ENCODE assay signal across 7 cellular contexts in the genomic region with DNA sequence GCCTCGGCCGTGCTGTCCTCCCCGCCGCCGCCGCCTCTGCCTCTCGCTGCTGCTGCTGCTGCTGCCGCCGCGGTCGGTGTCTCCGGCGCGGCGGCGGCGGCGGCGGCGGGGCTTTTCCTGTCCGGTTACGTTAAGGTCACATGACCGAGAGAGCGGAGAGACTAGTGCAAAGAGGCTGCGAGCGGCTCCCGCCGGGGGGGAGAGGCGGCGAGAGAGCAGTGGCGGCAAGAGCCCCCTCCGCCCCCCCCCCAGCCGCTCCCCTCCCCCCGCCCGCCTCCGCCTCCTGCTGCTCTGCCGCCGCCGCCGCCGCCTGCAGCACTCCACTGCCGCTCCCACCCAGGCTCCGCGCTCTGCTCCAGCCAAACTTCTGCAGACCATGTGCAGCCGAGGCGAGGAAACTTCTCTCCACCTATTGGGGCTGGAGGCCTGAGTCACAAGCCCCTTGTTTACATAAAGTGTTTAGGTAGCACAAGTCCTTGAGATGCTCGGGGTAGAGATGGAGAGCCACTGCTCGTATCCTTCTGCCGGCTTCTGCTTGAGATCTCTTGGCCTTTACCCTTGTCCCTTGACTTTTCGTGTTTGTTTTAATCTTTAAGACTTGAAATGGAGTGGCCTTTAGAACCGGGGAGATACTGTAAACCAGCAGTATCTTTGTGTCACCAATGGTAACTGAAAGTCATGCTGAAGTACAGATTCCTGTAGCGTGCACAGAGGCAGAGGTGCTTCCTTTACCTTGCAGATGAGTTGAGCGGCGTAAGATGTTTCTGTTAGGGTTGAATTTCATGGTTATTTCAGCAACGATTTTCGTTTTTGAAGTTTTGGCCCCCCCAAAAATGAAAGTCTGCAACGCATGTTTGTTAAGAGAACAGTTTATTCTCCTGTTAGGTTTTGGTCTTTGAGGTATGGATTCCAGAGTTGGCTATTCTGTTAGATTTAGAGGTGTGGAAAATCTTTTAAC. TPM values are rescaled to one million over a fixed set of nuclear protein-coding genes. Genes with fewer than 3 reads are reported as not detected.
A peak's percentile ranks its signal among the peaks of the same experiment; 100 is the strongest.
DNase-seq lines count a peak whose midpoint lies in the region; ATAC-seq, FAIRE-seq and TF ChIP-seq lines count a peak whose summit lies in the region.

A gene with protein sequence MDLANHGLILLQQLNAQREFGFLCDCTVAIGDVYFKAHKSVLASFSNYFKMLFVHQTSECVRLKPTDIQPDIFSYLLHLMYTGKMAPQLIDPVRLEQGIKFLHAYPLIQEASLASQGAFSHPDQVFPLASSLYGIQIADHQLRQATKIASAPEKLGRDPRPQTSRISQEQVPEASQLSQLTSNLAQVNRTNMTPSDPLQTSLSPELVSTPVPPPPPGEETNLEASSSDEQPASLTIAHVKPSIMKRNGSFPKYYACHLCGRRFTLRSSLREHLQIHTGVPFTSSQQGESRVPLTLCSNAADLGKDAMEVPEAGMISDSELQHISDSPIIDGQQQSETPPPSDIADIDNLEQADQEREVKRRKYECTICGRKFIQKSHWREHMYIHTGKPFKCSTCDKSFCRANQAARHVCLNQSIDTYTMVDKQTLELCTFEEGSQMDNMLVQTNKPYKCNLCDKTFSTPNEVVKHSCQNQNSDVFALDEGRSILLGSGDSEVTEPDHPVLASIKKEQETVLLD (minus strand): TSS at position 89 of the 958 bp plus-strand sequence. CDS start 17,922 bp downstream, outside the sequence.

- DNase-seq in NCI-H524 (lab: John Stamatoyannopoulos, UW) (peak; percentile 74 to 82), HepG2 (ENCODE audit: low spot score) (peak; percentile 83)
- peak; percentile 65 for DNase-seq in activated CD4-positive, alpha-beta T cell treated with anti-CD3 and anti-CD28 coated beads, Interleukin-2, amount 50 U/mL, for 1 hour
- peak; percentile 42 for DNase-seq in stimulated activated CD4-positive, alpha-beta T cell treated with anti-CD3 and anti-CD28 coated beads, Interleukin-2, amount 100 ng/mL, for 4 hours (ENCODE audit: low read depth)

- H3K4me1 ChIP-seq in HepG2 (ENCODE audit: insufficient read depth, low read length), result peaks cover 59% of the 10 kb centered on the region

- peak; percentile 48 to 52; a peak in 3 of 4 replicates for TF ChIP-seq POLR2A in HepG2 (IDR thresholded peaks at IDR 0.05; ENCODE audit: insufficient read depth in 1 of 2, low read depth in 2 of 2, low read length in 2 of 2)

- TF ChIP-seq EP300 in HepG2 (IDR thresholded peaks at IDR 0.05; ENCODE audit: low read depth in 2 of 2, low read length in 2 of 2) (no peak), HepG2 (CRISPR knock-in tag; IDR thresholded peaks at IDR 0.05; ENCODE audit: borderline replicate concordance) (no peak)

- H3K4me3 ChIP-seq in HepG2 (replicated peaks in 1 of 3; ENCODE audit: insufficient read depth in 1 of 3, low read depth in 2 of 3, low read length in 3 of 3), result peak within 1 kb of the TSS; percentile 91 to 98 (median 94)

- in situ Hi-C loops in HepG2 (cut with HindIII; ENCODE audit: extremely low pct_ligation_motif_present, low pct_unique_long_range_greater_than_20kb), result no loop called here

- no peaks in the 10 kb centered on the region for H3K27me3 Mint-ChIP-seq in dendritic cell treated with granulocyte-macrophage colony-stimulating factor and Interleukin-4, amounts not matched to agents 40 ng/mL and 50 ng/mL, for 4 days

- POLR2A ChIA-PET in HepG2 (lab: Yijun Ruan, JAX), result interaction anchor here (1.6 to 2.5 kb wide), 2 partner anchors 60 to 101 kb away, joined by 3 to 22 read pairs; a partner anchor contains a TSS

- peak within 1 kb of the TSS; percentile 78 for H3K4me2 ChIP-seq in HepG2 (ENCODE audit: low read depth, low read length)

- intact Hi-C loops in dendritic cell treated with granulocyte-macrophage colony-stimulating factor and Interleukin-4, amounts not matched to agents 40 ng/mL and 50 ng/mL, for 4 days (cut with micrococcal nuclease), result loop anchor here (5.0 kb wide), 1 partner anchor 1644 kb away; a partner anchor contains a TSS
- intact Hi-C loops in HepG2 (cut with micrococcal nuclease; ENCODE audit: unreplicated experiment), result loop anchor here (2.0 to 10.0 kb wide), 3 partner anchors 15 to 1593 kb away; a partner anchor contains a TSS

- H3K4me1 Mint-ChIP-seq in dendritic cell treated with granulocyte-macrophage colony-stimulating factor and Interleukin-4, amounts not matched to agents 40 ng/mL and 50 ng/mL, for 4 days (ENCODE audit: low read depth), result peaks cover 43% of the 10 kb centered on the region

- peak within 1 kb of the TSS; percentile 97 for H3K27ac Mint-ChIP-seq in dendritic cell treated with granulocyte-macrophage colony-stimulating factor and Interleukin-4, amounts not matched to agents 40 ng/mL and 50 ng/mL, for 4 days

- no peak within 1 kb of the TSS for H2AFZ ChIP-seq in HepG2 (ENCODE audit: low read length)

- WGBS in HepG2 (ENCODE audit: low lambda C conversion rate), result under 1% methylated on average over 20 of the region's 57 CpGs

- peak; percentile 14 for ATAC-seq in GM18502 (IDR thresholded peaks at IDR 0.05; ENCODE audit: poor library complexity, unreplicated experiment)
- peak; percentile 6 for ATAC-seq in HG02970 (IDR thresholded peaks at IDR 0.05; ENCODE audit: low FRiP score, unreplicated experiment)
- ATAC-seq in HepG2, result peak; percentile 55

- no peak for TF ChIP-seq RAD21 in HepG2 (CRISPR knock-in tag; IDR thresholded peaks at IDR 0.05)

- TF ChIP-seq CTCF in HepG2 (CRISPR knock-in tag; IDR thresholded peaks at IDR 0.05), result no peak

- H3K36me3 Mint-ChIP-seq in dendritic cell treated with granulocyte-macrophage colony-stimulating factor and Interleukin-4, amounts not matched to agents 40 ng/mL and 50 ng/mL, for 4 days (ENCODE audit: low read depth), result peaks cover 55% of the 10 kb centered on the region

- CTCF ChIA-PET in HepG2 (lab: Yijun Ruan, JAX; ENCODE audit: low intra/inter-chr PET ratio, low total read pairs), result no interaction called here

- H3K79me2 ChIP-seq in HepG2 (ENCODE audit: insufficient read depth, low read length), result peaks cover 76% of the 10 kb centered on the region

- H3K36me3 ChIP-seq in HepG2 (replicated peaks in 1 of 2; ENCODE audit: control insufficient read depth in 1 of 2, insufficient read depth in 2 of 2, low read length in 2 of 2), result no peaks in the 10 kb centered on the region; a peak in 1 of 5 replicates

- BruUV-seq in HepG2 (replicated peaks; lab: Mats Ljungman, UMichigan), result no TSS peak

- H3K27ac ChIP-seq in HepG2 (ENCODE audit: extremely low read length, insufficient read depth, low read length), result peak within 1 kb of the TSS; percentile 99

- no peaks in the 10 kb centered on the region for H3K9me3 ChIP-seq in HepG2 (ENCODE audit: low read length)

- H3K9me3 Mint-ChIP-seq in dendritic cell treated with granulocyte-macrophage colony-stimulating factor and Interleukin-4, amounts not matched to agents 40 ng/mL and 50 ng/mL, for 4 days, result no peaks in the 10 kb centered on the region

- peaks cover 28% of the 10 kb centered on the region for H4K20me1 ChIP-seq in HepG2 (ENCODE audit: insufficient read depth, low read length)

- H3K9ac ChIP-seq in HepG2 (ENCODE audit: insufficient read depth, low read depth, low read length), result peak within 1 kb of the TSS; percentile 98

- H3K27me3 ChIP-seq in HepG2 (ENCODE audit: control insufficient read depth in 1 of 2, insufficient read depth in 2 of 2, low read length in 2 of 2), result no peaks in the 10 kb centered on the region; a peak in 1 of 5 replicates

- no peak for FAIRE-seq in HepG2 (lab: Jason Lieb, UNC)

- H3K4me3 Mint-ChIP-seq in dendritic cell treated with granulocyte-macrophage colony-stimulating factor and Interleukin-4, amounts not matched to agents 40 ng/mL and 50 ng/mL, for 4 days, result peak within 1 kb of the TSS; percentile 90

TF ChIP-seq in HepG2, 621 proteins besides CTCF, POLR2A, EP300 and RAD21 (continues in another document):
- TF ChIP-seq, protein P1, sequence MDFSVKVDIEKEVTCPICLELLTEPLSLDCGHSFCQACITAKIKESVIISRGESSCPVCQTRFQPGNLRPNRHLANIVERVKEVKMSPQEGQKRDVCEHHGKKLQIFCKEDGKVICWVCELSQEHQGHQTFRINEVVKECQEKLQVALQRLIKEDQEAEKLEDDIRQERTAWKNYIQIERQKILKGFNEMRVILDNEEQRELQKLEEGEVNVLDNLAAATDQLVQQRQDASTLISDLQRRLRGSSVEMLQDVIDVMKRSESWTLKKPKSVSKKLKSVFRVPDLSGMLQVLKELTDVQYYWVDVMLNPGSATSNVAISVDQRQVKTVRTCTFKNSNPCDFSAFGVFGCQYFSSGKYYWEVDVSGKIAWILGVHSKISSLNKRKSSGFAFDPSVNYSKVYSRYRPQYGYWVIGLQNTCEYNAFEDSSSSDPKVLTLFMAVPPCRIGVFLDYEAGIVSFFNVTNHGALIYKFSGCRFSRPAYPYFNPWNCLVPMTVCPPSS (IDR thresholded peaks at IDR 0.05), result no peak
- TF ChIP-seq MYNN (CRISPR knock-in tag; IDR thresholded peaks at IDR 0.05; ENCODE audit: low read depth), result no peak
- no peak for TF ChIP-seq JUND (CRISPR knock-in tag; IDR thresholded peaks at IDR 0.05)

RNA-seq across cellular contexts. Expression of the gene that starts here (rescaled TPM):
- total RNA-seq in HepG2 (2016; rRNA removed; fragmentation: Illumina TruSeq; extraction: Trizol), result 22.8 and 31.7 TPM in 2 replicates
- total RNA-seq in HepG2 (2016; cell fraction: cytosol; rRNA removed; fragmentation: Illumina TruSeq; extraction: Trizol; ENCODE audit: low read depth), result 5.4 and 6.1 TPM in 2 replicates
- 21.6 and 29.6 TPM in 2 replicates for total RNA-seq in HepG2 (2016; cell fraction: insoluble cytoplasmic fraction; rRNA removed; fragmentation: Illumina TruSeq; extraction: Trizol)
- total RNA-seq in HepG2 (2016; cell fraction: membrane; rRNA removed; fragmentation: Illumina TruSeq; extraction: Trizol), result 27.6 and 30.8 TPM in 2 replicates
- 14.1 and 16.0 TPM in 2 replicates for total RNA-seq in HepG2 (2016; cell fraction: nucleus; rRNA removed; fragmentation: Illumina TruSeq; extraction: Trizol)
- 14.6 and 15.4 TPM in 2 replicates for polyA plus RNA-seq in HepG2 (2011; rRNA removed)
- polyA plus RNA-seq in HepG2 (2011; cell fraction: cytosol; rRNA removed), result 11.6 and 14.4 TPM in 2 replicates
- polyA plus RNA-seq in HepG2 (2011; cell fraction: nucleus; rRNA removed), result 6.0 TPM in 2 replicates
- polyA plus RNA-seq in HepG2 (2012), result 11.5 and 17.2 TPM in 2 replicates
- polyA plus RNA-seq in HepG2 (2016; cell fraction: cytosol; fragmentation: Illumina TruSeq; extraction: Trizol; ENCODE audit: low read depth), result 7.3 and 8.3 TPM in 2 replicates
- polyA plus RNA-seq in HepG2 (2016; cell fraction: insoluble cytoplasmic fraction; fragmentation: Illumina TruSeq; extraction: Trizol; ENCODE audit: low read depth), result 41.7 and 43.1 TPM in 2 replicates
- polyA plus RNA-seq in HepG2 (2016; cell fraction: membrane; fragmentation: Illumina TruSeq; extraction: Trizol; ENCODE audit: low read depth), result 28.7 and 33.3 TPM in 2 replicates
- polyA plus RNA-seq in HepG2 (2016; cell fraction: nucleus; fragmentation: Illumina TruSeq; extraction: Trizol; ENCODE audit: insufficient read depth, low read depth), result 22.9 and 24.0 TPM in 2 replicates
- 23.7 and 29.2 TPM in 2 replicates for polyA minus RNA-seq in HepG2 (2011; rRNA and poly(A)+ RNA removed; ENCODE audit: low replicate concordance)
- 9.8 and 10.0 TPM in 2 replicates for polyA minus RNA-seq in HepG2 (2011; cell fraction: cytosol; rRNA and poly(A)+ RNA removed)
- polyA minus RNA-seq in HepG2 (2011; cell fraction: nucleus; rRNA and poly(A)+ RNA removed), result 6.3 and 6.7 TPM in 2 replicates

Comparison
In these comparisons a context has a peak if more than half of its experiments do, and no peak if none do; other contexts are left out.
1. Peak in every context shown above with its lines: DNase-seq, ATAC-seq, H3K4me3 ChIP-seq and H3K27ac ChIP-seq.